Comparison of ENCODE assay signal across 22 cellular contexts in the genomic region with DNA sequence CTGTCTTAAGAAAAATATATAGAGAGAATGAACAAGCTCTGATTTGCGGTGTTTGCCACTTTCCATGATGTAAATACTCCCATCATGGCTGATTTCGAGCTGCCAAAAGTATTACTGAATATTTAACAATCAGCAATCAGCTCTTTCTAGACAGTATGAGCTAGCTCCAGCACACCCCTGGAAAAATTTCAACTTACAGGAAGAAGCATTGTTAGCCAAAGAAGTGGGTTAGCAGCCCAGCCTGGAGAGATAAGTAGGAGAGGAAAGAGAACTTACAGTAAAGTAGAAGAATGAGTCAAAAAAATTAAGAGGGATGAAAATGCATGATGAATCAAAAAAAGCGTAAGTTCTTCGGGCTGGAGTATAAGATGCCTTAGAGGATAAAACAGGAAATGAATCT.
A peak's percentile ranks its signal among the peaks of the same experiment; 100 is the strongest.
DNase-seq lines count a peak whose midpoint lies in the region; ATAC-seq, FAIRE-seq and TF ChIP-seq lines count a peak whose summit lies in the region.
"Had no signal": no experiment of that assay in that cellular context is flagged by ENCODE, and none has a peak within 500 bp of the region (broad histone marks: within the 10 kb centered on the region; RNA-seq: fewer than 3 reads in every experiment).

No MANE protein-coding gene starts in this region.

- H3K36me3 Mint-ChIP-seq in activated naive CD4-positive, alpha-beta T cell treated with anti-CD3 and anti-CD28 coated beads, Interleukin-2, amount 50 U/mL, for 24 hours = no peaks in the 10 kb centered on the region
- H3K36me3 Mint-ChIP-seq in astrocyte (ENCODE audit: low read depth, unreplicated experiment) = no peaks in the 10 kb centered on the region
- H3K36me3 Mint-ChIP-seq: CD8-positive, alpha-beta T cell had no signal

- TF ChIP-seq CTCF in astrocyte (IDR thresholded peaks at IDR 0.05; ENCODE audit: insufficient read depth, low read depth, low read length) (no peak), fibroblast of pulmonary artery (IDR thresholded peaks at IDR 0.05; ENCODE audit: low read length, missing control alignments) (no peak)

- H3K4me1 Mint-ChIP-seq in activated naive CD4-positive, alpha-beta T cell treated with anti-CD3 and anti-CD28 coated beads, Interleukin-2, amount 50 U/mL, for 24 hours = peaks cover 27% of the 10 kb centered on the region
- peaks cover 22% of the 10 kb centered on the region for H3K4me1 Mint-ChIP-seq in astrocyte (ENCODE audit: low read depth, unreplicated experiment)

- no peak for FAIRE-seq in astrocyte (lab: Jason Lieb, UNC)
- FAIRE-seq: A204.1, G401.6, GM12891, GM19239 had no signal

- ATAC-seq in HG02884 (IDR thresholded peaks at IDR 0.05; ENCODE audit: unreplicated experiment) = no peak
- ATAC-seq: CD8-positive, alpha-beta T cell had no signal

- no peaks in the 10 kb centered on the region for H3K27me3 ChIP-seq in astrocyte (ENCODE audit: insufficient read depth, low read length)
- H3K27me3 ChIP-seq: BE2C, BLaER1 had no signal

- no peak for DNase-seq in activated naive CD4-positive, alpha-beta T cell (lab: John Stamatoyannopoulos, UW)
- DNase-seq in astrocyte (ENCODE audit: low read depth) = peak; percentile 31
- peak; percentile 44 for DNase-seq in fibroblast of pulmonary artery (ENCODE audit: low read depth)
- DNase-seq in hippocampal formation (lab: John Stamatoyannopoulos, UW) = no peak
- DNase-seq in HCEC 1CT = no peak
- DNase-seq: 8988T; ACHN; BE2C; Caco-2; Calu3; CD4-positive, alpha-beta T cell; CD8-positive, alpha-beta T cell; DMS79 treated with DMSO at 0.1 percent for 48 hours; GF-D8 had no signal

- no peaks in the 10 kb centered on the region for H3K36me3 ChIP-seq in astrocyte (ENCODE audit: insufficient read depth, low read length)
- H3K36me3 ChIP-seq: BE2C, BLaER1 had no signal

- H3K4me1 ChIP-seq in astrocyte (ENCODE audit: insufficient read depth, low read length) = peaks cover 15% of the 10 kb centered on the region
- H3K4me1 ChIP-seq: BE2C had no signal

- H3K9ac ChIP-seq in astrocyte (ENCODE audit: low read length) = no peak overlapping the region
- H3K9ac ChIP-seq: BLaER1 had no signal

- no peaks in the 10 kb centered on the region for H3K79me2 ChIP-seq in astrocyte (ENCODE audit: insufficient read depth, low read length)

- no peaks in the 10 kb centered on the region for H3K9me3 Mint-ChIP-seq in activated naive CD4-positive, alpha-beta T cell treated with anti-CD3 and anti-CD28 coated beads, Interleukin-2, amount 50 U/mL, for 24 hours
- peaks cover 2% of the 10 kb centered on the region for H3K9me3 Mint-ChIP-seq in astrocyte (ENCODE audit: unreplicated experiment)
- H3K9me3 Mint-ChIP-seq: CD4-positive, alpha-beta T cell; CD8-positive, alpha-beta T cell had no signal

- no peak overlapping the region for H3K4me3 ChIP-seq in astrocyte (ENCODE audit: insufficient read depth, low read depth, low read length)
- no peak overlapping the region for H3K4me3 ChIP-seq in fibroblast of pulmonary artery (replicated peaks; ENCODE audit: low read depth, low read length)
- H3K4me3 ChIP-seq: BLaER1 had no signal

- no peak overlapping the region for H3K4me3 Mint-ChIP-seq in activated naive CD4-positive, alpha-beta T cell treated with anti-CD3 and anti-CD28 coated beads, Interleukin-2, amount 50 U/mL, for 24 hours
- H3K4me3 Mint-ChIP-seq in astrocyte (ENCODE audit: unreplicated experiment) = no peak overlapping the region
- H3K4me3 Mint-ChIP-seq: CD4-positive, alpha-beta T cell; CD8-positive, alpha-beta T cell had no signal

- H3K27me3 Mint-ChIP-seq in activated naive CD4-positive, alpha-beta T cell treated with anti-CD3 and anti-CD28 coated beads, Interleukin-2, amount 50 U/mL, for 24 hours = no peaks in the 10 kb centered on the region
- H3K27me3 Mint-ChIP-seq in astrocyte (ENCODE audit: low read depth, unreplicated experiment) = no peaks in the 10 kb centered on the region
- H3K27me3 Mint-ChIP-seq: CD4-positive, alpha-beta T cell had no signal

- H3K9me3 ChIP-seq in astrocyte (ENCODE audit: insufficient read depth, low read depth, low read length) = no peaks in the 10 kb centered on the region
- H3K9me3 ChIP-seq: BE2C, BLaER1, Caco-2 had no signal

- no peaks in the 10 kb centered on the region for H4K20me1 ChIP-seq in astrocyte (ENCODE audit: insufficient read depth, low read length)
- H4K20me1 ChIP-seq: BLaER1 had no signal

- H3K27ac ChIP-seq in astrocyte (ENCODE audit: low read depth, low read length) = no peak overlapping the region
- H3K27ac ChIP-seq: BLaER1, C4-2B had no signal

- H3K27ac Mint-ChIP-seq in activated naive CD4-positive, alpha-beta T cell treated with anti-CD3 and anti-CD28 coated beads, Interleukin-2, amount 50 U/mL, for 24 hours = peak overlapping the region; percentile 41
- no peak overlapping the region for H3K27ac Mint-ChIP-seq in astrocyte (ENCODE audit: unreplicated experiment)
- H3K27ac Mint-ChIP-seq: CD4-positive, alpha-beta T cell; CD8-positive, alpha-beta T cell had no signal

- no peak overlapping the region for H2AFZ ChIP-seq in astrocyte (ENCODE audit: low read depth, low read length)

- H3K4me2 ChIP-seq in astrocyte (ENCODE audit: low read length) = no peak overlapping the region
- H3K4me2 ChIP-seq: BLaER1 had no signal

Comparison
In these comparisons a context has a peak if more than half of its experiments do, and no peak if none do; other contexts are left out.
1. DNase-seq: peak in astrocyte (single experiment) and fibroblast of pulmonary artery (single experiment); none in activated naive CD4-positive, alpha-beta T cell (0 of 4), hippocampal formation (0 of 2) and HCEC 1CT (single experiment).